ENCODE assay signal across 8 cellular contexts in the genomic region with DNA sequence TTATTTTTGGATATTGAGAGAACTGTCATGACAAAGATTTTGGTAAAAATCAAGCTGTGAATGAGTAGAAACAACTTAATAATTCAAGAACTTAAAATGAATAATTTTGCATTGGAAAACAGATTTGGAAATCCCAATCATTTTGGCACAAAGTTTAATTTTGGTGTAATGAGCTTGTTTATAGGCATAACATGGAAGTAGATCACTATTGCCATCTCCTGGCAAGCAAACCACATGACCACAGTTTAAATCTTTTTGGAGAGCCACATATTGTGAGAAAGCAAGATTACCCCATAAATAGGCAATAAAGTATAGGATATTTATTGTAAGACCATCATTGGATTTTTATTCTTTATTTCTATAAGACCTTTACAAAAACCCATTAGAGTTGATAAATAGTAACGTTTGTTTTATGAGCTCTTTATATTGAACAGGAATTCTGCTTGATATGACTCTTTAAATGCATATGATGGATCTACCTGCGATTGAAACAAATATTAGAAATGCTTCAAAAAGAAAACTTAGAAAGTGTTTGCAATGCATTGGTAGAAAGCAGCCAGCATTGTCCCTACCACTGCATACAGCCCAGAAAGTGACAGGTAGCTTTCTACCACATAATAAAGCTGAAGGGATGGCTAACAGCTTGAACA.
DNase-seq lines count a peak whose midpoint lies in the region; ATAC-seq, FAIRE-seq and TF ChIP-seq lines count a peak whose summit lies in the region.

No MANE protein-coding gene starts in this region.

- H3K79me1 ChIP-seq in H1 (ENCODE audit: low read depth, low read length) = no peaks in the 10 kb centered on the region

- no peak overlapping the region for H3K27ac Mint-ChIP-seq in neural progenitor cell

- no peaks in the 10 kb centered on the region for H3K27me3 ChIP-seq in H1 (replicated peaks in 1 of 4; ENCODE audit: control insufficient read depth in 3 of 4, extremely low read depth in 1 of 4, insufficient read depth in 3 of 4, low read length in 3 of 4)
- H3K27me3 ChIP-seq in neural progenitor cell = no peaks in the 10 kb centered on the region

- H2BK20ac ChIP-seq in H1 (ENCODE audit: low read length) = no peak overlapping the region

- no peak for TF ChIP-seq POLR2A in H1 (IDR thresholded peaks at IDR 0.05; ENCODE audit: control extremely low read depth in 1 of 2, low read depth in 2 of 2, low read length in 2 of 2)

- H3K4me1 ChIP-seq in H1 (replicated peaks in 1 of 4; ENCODE audit: control insufficient read depth in 3 of 4, insufficient read depth in 4 of 4, low read length in 3 of 4) = peaks cover 0 to 5% (median 3%) of the 10 kb centered on the region in 4 experiments; a peak in 2 of 7 replicates
- H3K4me1 ChIP-seq in neural progenitor cell = no peaks in the 10 kb centered on the region

- H3K36me3 ChIP-seq in H1 (ENCODE audit: control insufficient read depth in 2 of 4, insufficient read depth in 4 of 4, low read length in 3 of 4) (no peaks in the 10 kb centered on the region), neural progenitor cell (no peaks in the 10 kb centered on the region)

- H3K4me3 Mint-ChIP-seq in neural progenitor cell = no peak overlapping the region

- H2BK15ac ChIP-seq in H1 (ENCODE audit: low read length) = no peak overlapping the region

- no peaks in the 10 kb centered on the region for H3K27me3 Mint-ChIP-seq in neural progenitor cell (ENCODE audit: insufficient read depth, low read depth)

- POLR2A ChIA-PET in H1 (lab: Charles Lee; ENCODE audit: partially characterized antibody) = interaction anchor here (0.7 to 2.6 kb wide), 5 partner anchors 10 to 150 kb away, joined by 3 to 8 read pairs (median 4); no protein-coding TSS in a partner anchor

- no peak overlapping the region for H4K8ac ChIP-seq in H1 (ENCODE audit: extremely low read depth, insufficient read depth, low read length)

- CTCF ChIA-PET in H1 (lab: Charles Lee; ENCODE audit: partially characterized antibody) = interaction anchor here (0.6 to 2.5 kb wide), 47 partner anchors 8 to 497 kb away, joined by 3 to 11 read pairs (median 3); no protein-coding TSS in a partner anchor

- peak in 2 of 3 experiments; percentile 55 to 67; a peak in 2 of 4 replicates for TF ChIP-seq CTCF in H1 (IDR thresholded peaks at IDR 0.05; ENCODE audit: control extremely low read depth in 1 of 3, insufficient read depth in 1 of 3, low read depth in 1 of 3, low read length in 3 of 3)
- peak; percentile 76 for TF ChIP-seq CTCF in neural progenitor cell (IDR thresholded peaks at IDR 0.05)

- H3K4me2 ChIP-seq in H1 (ENCODE audit: insufficient read depth in 1 of 2, low read depth in 2 of 2, low read length in 2 of 2) (no peak overlapping the region), neural progenitor cell (no peak overlapping the region)

- peak; percentile 92 to 94 for TF ChIP-seq RAD21 in H1 (IDR thresholded peaks at IDR 0.05 in 1 of 2, conservative IDR thresholded peaks at IDR 0.05 in 1 of 2; ENCODE audit: low read depth in 2 of 2, low read length in 2 of 2)

- no peak overlapping the region for H3K14ac ChIP-seq in H1 (ENCODE audit: insufficient read length)

- FAIRE-seq in H1 (lab: Jason Lieb, UNC) = peak; percentile 91

- H2AFZ ChIP-seq in H1 (ENCODE audit: low read length) (no peak overlapping the region), neural progenitor cell (replicated peaks) (no peak overlapping the region)

- H3K23ac ChIP-seq in H1 (ENCODE audit: insufficient read length) = no peak overlapping the region

- H3K9ac ChIP-seq in H1 (replicated peaks in 1 of 4; ENCODE audit: extremely low read depth in 1 of 4, low read depth in 3 of 4, low read length in 3 of 4) (no peak overlapping the region), neural progenitor cell (no peak overlapping the region)

- H3K4me3 ChIP-seq in H1 (ENCODE audit: extremely low read depth in 1 of 4, insufficient read depth in 2 of 4, low read depth in 3 of 4, low read length in 4 of 4) = no peak overlapping the region
- H3K4me3 ChIP-seq in neural progenitor cell = no peak overlapping the region

- H4K91ac ChIP-seq in H1 (replicated peaks; ENCODE audit: insufficient read length, low read length) = no peak overlapping the region

- ATAC-seq in HG03460 (IDR thresholded peaks at IDR 0.05; ENCODE audit: unreplicated experiment) = peak; percentile 62
- ATAC-seq in HG02798 (IDR thresholded peaks at IDR 0.05; ENCODE audit: poor library complexity, unreplicated experiment) = no peak
- ATAC-seq in GM18517 (IDR thresholded peaks at IDR 0.05; ENCODE audit: unreplicated experiment) = no peak

- H4K20me1 ChIP-seq in H1 (replicated peaks in 1 of 2; ENCODE audit: control insufficient read depth in 1 of 2, insufficient read depth in 2 of 2, low read length in 2 of 2) = no peaks in the 10 kb centered on the region
- H4K20me1 ChIP-seq in neural progenitor cell (ENCODE audit: low read depth) = no peaks in the 10 kb centered on the region

- no peak overlapping the region for H2BK120ac ChIP-seq in H1 (replicated peaks; ENCODE audit: low read depth, low read length)

- no peak overlapping the region for H2BK5ac ChIP-seq in H1 (ENCODE audit: low read depth, low read length)

- H3K27ac ChIP-seq in H1 (ENCODE audit: low read depth, low read length) (no peak overlapping the region), neural progenitor cell (no peak overlapping the region)

- no peaks in the 10 kb centered on the region for H3K36me3 Mint-ChIP-seq in neural progenitor cell

- H3K18ac ChIP-seq in H1 (ENCODE audit: extremely low read depth, low read length) = no peak overlapping the region

- DNase-seq in GM03348 (ENCODE audit: low spot score) (peak; percentile 74), NCI-H82 treated with DMSO at 0.1 percent for 48 hours (lab: John Stamatoyannopoulos, UW; ENCODE audit: unreplicated experiment) (peak; percentile 13), H1 (ENCODE audit: low read depth in 1 of 2, low spot score in 2 of 2) (no peak), neural progenitor cell (ENCODE audit: low spot score) (peak; percentile 33), HK-2 (ENCODE audit: unreplicated experiment) (no peak)

- H3K9me3 Mint-ChIP-seq in neural progenitor cell = no peaks in the 10 kb centered on the region

- H3K9me3 ChIP-seq in H1 (ENCODE audit: insufficient read depth in 2 of 2, low read depth in 1 of 2, low read length in 1 of 2) (no peaks in the 10 kb centered on the region), neural progenitor cell (ENCODE audit: low read depth) (no peaks in the 10 kb centered on the region)

- H4K5ac ChIP-seq in H1 (ENCODE audit: insufficient read length, low read depth, low read length) = no peak overlapping the region

- no peak for TF ChIP-seq EP300 in H1 (IDR thresholded peaks at IDR 0.05; ENCODE audit: borderline replicate concordance in 1 of 2, low read depth in 2 of 2, low read length in 2 of 2)

- H3K79me2 ChIP-seq in H1 (ENCODE audit: control insufficient read depth in 1 of 2, insufficient read depth in 2 of 2, low read length in 2 of 2) = no peaks in the 10 kb centered on the region
- H3K79me2 ChIP-seq in neural progenitor cell (ENCODE audit: low read depth) = no peaks in the 10 kb centered on the region

- H3F3A ChIP-seq in neural progenitor cell (ENCODE audit: low read depth) = no peaks in the 10 kb centered on the region

- H2AK5ac ChIP-seq in H1 (ENCODE audit: low read depth, low read length) = no peak overlapping the region

- H3K4me1 Mint-ChIP-seq in neural progenitor cell = peaks cover 9% of the 10 kb centered on the region

- H3K23me2 ChIP-seq in H1 (ENCODE audit: low read depth, low read length) = no peaks in the 10 kb centered on the region

- H3K4ac ChIP-seq in H1 (replicated peaks; ENCODE audit: insufficient read length, low read depth, low read length) = no peak overlapping the region

- no peak overlapping the region for H3K56ac ChIP-seq in H1 (replicated peaks; ENCODE audit: insufficient read length, low read depth, low read length)

- no peak overlapping the region for H2BK12ac ChIP-seq in H1 (ENCODE audit: low read depth, low read length)

- 44% methylated on average over 2 of the region's 2 CpGs; no CpG with 5 or more reads in 1 of the 2 experiments for WGBS in H1 (ENCODE audit: extremely low coverage in 1 of 2, insufficient coverage in 1 of 2, insufficient read length in 1 of 2, insufficient replicate concordance in 2 of 2, low coverage in 1 of 2, low lambda C conversion rate in 2 of 2, missing lambda C conversion rate in 1 of 2), 2 experiments

TF ChIP-seq in H1, 55 proteins besides CTCF, POLR2A, EP300 and RAD21:
- TF ChIP-seq SUZ12 (IDR thresholded peaks at IDR 0.05; ENCODE audit: low read length) = no peak
- no peak for TF ChIP-seq POLR2AphosphoS5 (IDR thresholded peaks at IDR 0.05; ENCODE audit: low read depth, low read length)
- TF ChIP-seq GABPA (IDR thresholded peaks at IDR 0.05; ENCODE audit: borderline replicate concordance, insufficient read depth, low read length) = no peak
- no peak for TF ChIP-seq EZH2 (IDR thresholded peaks at IDR 0.05; ENCODE audit: low read depth, low read length, severe bottlenecking)
- no peak for TF ChIP-seq CTBP2 (IDR thresholded peaks at IDR 0.05; ENCODE audit: borderline replicate concordance, insufficient read depth, insufficient read length, low read length)
- TF ChIP-seq PHF8 (conservative IDR thresholded peaks at IDR 0.05; ENCODE audit: low read depth, low read length) = no peak
- TF ChIP-seq TBP (IDR thresholded peaks at IDR 0.05; ENCODE audit: low read depth, low read length) = no peak
- no peak for TF ChIP-seq POU5F1 (IDR thresholded peaks at IDR 0.05; ENCODE audit: low read depth, low read length)
TF ChIP-seq in H1: peak in this region for 0.

Comparison
In these comparisons a context has a peak if more than half of its experiments do, and no peak if none do; other contexts are left out.
1. DNase-seq: peak in GM03348 (single experiment), NCI-H82 treated with DMSO at 0.1 percent for 48 hours (single experiment) and neural progenitor cell (single experiment); none in H1 (0 of 2) and HK-2 (single experiment).